Comparison of ENCODE assay signal across 9 cellular contexts in the genomic region with DNA sequence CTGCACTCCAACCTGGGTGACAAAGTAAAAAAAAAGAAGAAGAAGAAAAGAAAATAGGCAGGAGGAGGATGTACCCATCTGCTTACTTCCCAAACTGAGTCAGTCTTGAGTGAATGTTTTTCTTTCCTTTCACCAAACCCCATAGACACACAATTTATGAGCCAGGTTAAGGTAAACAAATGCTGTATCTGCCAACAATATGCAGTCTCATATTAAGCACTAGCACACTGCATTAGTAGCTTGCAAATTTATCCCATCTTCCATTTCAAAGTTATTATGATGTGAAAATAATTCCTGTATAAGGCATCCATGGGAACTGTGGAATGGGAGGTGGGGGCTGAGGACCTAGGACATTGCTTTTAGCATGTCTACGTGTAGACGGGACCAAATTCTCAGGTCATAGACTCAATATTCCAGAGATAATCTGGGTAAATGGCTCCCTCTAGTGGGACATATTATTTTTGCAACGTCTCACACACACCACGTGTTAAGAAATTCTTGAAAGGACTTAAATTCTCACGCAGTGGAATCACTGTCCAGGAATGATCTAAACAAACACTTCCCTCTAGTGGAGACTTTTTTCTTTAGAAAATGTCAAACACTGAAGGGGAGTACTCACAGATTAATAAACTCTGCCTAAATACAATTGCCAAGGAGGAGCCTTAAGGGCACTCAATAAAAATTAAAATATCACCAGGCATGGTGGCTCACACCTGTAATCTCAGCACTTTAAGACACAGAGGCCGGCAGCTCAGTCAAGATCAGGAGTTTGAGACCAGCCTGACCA. TPM values are rescaled to one million over a fixed set of nuclear protein-coding genes. Genes with fewer than 3 reads are reported as not detected.
DNase-seq lines count a peak whose midpoint lies in the region; ATAC-seq lines count a peak whose summit lies in the region.
"Had no signal": no experiment of that assay in that cellular context is flagged by ENCODE, and none has a peak within 500 bp of the region (broad histone marks: within the 10 kb centered on the region; RNA-seq: fewer than 3 reads in every experiment).

No MANE protein-coding gene starts in this region.

- H3K4me1 ChIP-seq in CD4-positive, CD25-positive, alpha-beta regulatory T cell (ENCODE audit: control insufficient read depth, insufficient read depth, low read length, poor library complexity, severe bottlenecking): no peaks in the 10 kb centered on the region

- peak; percentile 69 to 77 for ATAC-seq in CD4-positive, CD25-positive, alpha-beta regulatory T cell (ENCODE audit: low read depth in 2 of 2)
- ATAC-seq in GM18519 (IDR thresholded peaks at IDR 0.05; ENCODE audit: low FRiP score, unreplicated experiment): peak; percentile 86
- peak; percentile 90 for ATAC-seq in HG02943 (IDR thresholded peaks at IDR 0.05; ENCODE audit: low read depth, unreplicated experiment)
- ATAC-seq in left colon: peak; percentile 94

- H3K9me3 ChIP-seq in CD4-positive, CD25-positive, alpha-beta regulatory T cell (ENCODE audit: control insufficient read depth in 2 of 2, low read length in 2 of 2): peaks cover 7 to 13% of the 10 kb centered on the region in 2 experiments
- no peaks in the 10 kb centered on the region for H3K9me3 ChIP-seq in SK-N-MC (ENCODE audit: low read depth, low read length)

- no peak overlapping the region for H3K4me3 ChIP-seq in CD4-positive, CD25-positive, alpha-beta regulatory T cell (ENCODE audit: low read depth, low read length)
- no peak overlapping the region for H3K4me3 ChIP-seq in SK-N-MC

- H3K9me3 Mint-ChIP-seq in CD4-positive, CD25-positive, alpha-beta regulatory T cell: peaks cover 0 to 20% (median 5%) of the 10 kb centered on the region in 7 donors

- H3K9ac ChIP-seq in SK-N-MC (ENCODE audit: insufficient read length): no peak overlapping the region

- H3K4me1 Mint-ChIP-seq in CD4-positive, CD25-positive, alpha-beta regulatory T cell: peaks cover 0 to 6% (median 4%) of the 10 kb centered on the region in 4 donors

- DNase-seq in CD4-positive, CD25-positive, alpha-beta regulatory T cell: peak; percentile 16 to 79 (median 63)
- DNase-seq in NCI-H1417 (lab: John Stamatoyannopoulos, UW) (peak; percentile 74 to 98 (median 93)), SK-N-MC (ENCODE audit: low read depth, low spot score) (peak; percentile 97), cerebellum (ENCODE audit: low spot score) (peak; percentile 20), left colon (no peak), superior temporal gyrus (ENCODE audit: extremely low spot score) (peak; percentile 96)

- no peak overlapping the region for H3K27ac ChIP-seq in CD4-positive, CD25-positive, alpha-beta regulatory T cell (ENCODE audit: insufficient read depth, low read length, poor library complexity, severe bottlenecking)
- no peak overlapping the region for H3K27ac ChIP-seq in SK-N-MC

- intact Hi-C loops in left colon (cut with DNase I, micrococcal nuclease): loop anchor here (5.0 to 10.0 kb wide), 2 partner anchors 425 to 432 kb away; no protein-coding TSS in a partner anchor

- H3K27me3 Mint-ChIP-seq in CD4-positive, CD25-positive, alpha-beta regulatory T cell: peaks cover 16% of the 10 kb centered on the region

- no peak overlapping the region for H3K27ac Mint-ChIP-seq in CD4-positive, CD25-positive, alpha-beta regulatory T cell

- H3K4me3 Mint-ChIP-seq in CD4-positive, CD25-positive, alpha-beta regulatory T cell: no peak overlapping the region

- no peaks in the 10 kb centered on the region for H3K36me3 ChIP-seq in CD4-positive, CD25-positive, alpha-beta regulatory T cell (ENCODE audit: control insufficient read depth, insufficient read depth, low read length)
- no peaks in the 10 kb centered on the region for H3K36me3 ChIP-seq in SK-N-MC (ENCODE audit: insufficient read depth, low read length)

- H3K36me3 Mint-ChIP-seq in CD4-positive, CD25-positive, alpha-beta regulatory T cell: no peaks in the 10 kb centered on the region

- peaks cover 2% of the 10 kb centered on the region for H3K27me3 ChIP-seq in CD4-positive, CD25-positive, alpha-beta regulatory T cell (ENCODE audit: control insufficient read depth, insufficient read depth, low read length)

RNA-seq across cellular contexts. Expression of gene OR10P1, which starts 17.1 kb away (rescaled TPM):
- not detected for total RNA-seq in CD4-positive, CD25-positive, alpha-beta regulatory T cell
- polyA plus RNA-seq in CD4-positive, CD25-positive, alpha-beta regulatory T cell: not detected
- total RNA-seq in cerebellum (not detected), left colon (not detected)
- total RNA-seq: subcutaneous adipose tissue had no signal

RNA-seq across cellular contexts. Expression of gene OR2AP1, which starts 47.3 kb away (rescaled TPM):
- total RNA-seq in CD4-positive, CD25-positive, alpha-beta regulatory T cell: 0.25 TPM
- not detected for polyA plus RNA-seq in CD4-positive, CD25-positive, alpha-beta regulatory T cell
- not detected for total RNA-seq in cerebellum
- not detected for total RNA-seq in left colon
- total RNA-seq: subcutaneous adipose tissue had no signal

Comparison
In these comparisons a context has a peak if more than half of its experiments do, and no peak if none do; other contexts are left out.
1. DNase-seq: peak in CD4-positive, CD25-positive, alpha-beta regulatory T cell (3 of 3), NCI-H1417 (3 of 3), SK-N-MC (single experiment), cerebellum (single experiment) and superior temporal gyrus (single experiment); none in left colon (0 of 2).
2. Peak in every context shown above with its lines, with median percentiles within 50 percentile points of each other: ATAC-seq.